In the genomic region with DNA sequence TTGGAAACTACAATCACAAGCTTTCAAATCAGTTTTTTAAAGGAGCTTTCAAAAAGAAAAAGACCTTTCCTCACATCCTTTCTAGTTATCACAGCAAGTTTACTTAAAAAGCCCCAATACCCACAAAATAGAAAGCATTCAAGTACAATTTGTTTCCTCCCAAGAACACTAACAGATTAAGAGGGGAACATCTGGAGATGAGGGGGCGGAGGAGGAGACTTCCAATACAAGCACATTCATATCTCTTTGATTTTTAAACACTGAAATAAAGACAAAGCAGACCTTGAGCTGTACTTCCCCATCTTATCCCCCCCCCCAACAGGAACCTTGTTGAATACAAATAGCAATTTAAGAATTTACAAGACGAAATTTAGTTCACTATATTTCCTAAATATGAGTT, we compare ENCODE assay signal across 8 cellular contexts. TPM values are rescaled to one million over a fixed set of nuclear protein-coding genes. Genes with fewer than 3 reads are reported as not detected.
DNase-seq lines count a peak whose midpoint lies in the region; ATAC-seq and TF ChIP-seq lines count a peak whose summit lies in the region.

No MANE protein-coding gene starts in this region.

- H3K27ac Mint-ChIP-seq in stimulated activated naive CD8-positive, alpha-beta T cell treated with anti-CD3 and anti-CD28 coated beads, Interleukin-15, Interleukin-2, amounts not matched to agents 100 ng/mL and 50 ng/mL, for 24 hours: peak overlapping the region; percentile 100

- WGBS in body of pancreas, 2 donors: 8 to 10% methylated on average over 2 of the region's 2 CpGs

- peak overlapping the region in 3 of 4 donors; percentile 98 to 100 (median 99) for H3K27ac ChIP-seq in body of pancreas

- TF ChIP-seq CTCF in body of pancreas (IDR thresholded peaks at IDR 0.05): no peak
- no peak for TF ChIP-seq CTCF in GM13976 (IDR thresholded peaks at IDR 0.05; ENCODE audit: borderline replicate concordance, control extremely low read depth, extremely low read depth, insufficient read depth, missing control alignments)

- H3K4me1 ChIP-seq in body of pancreas (peaks cover 58% of the 10 kb centered on the region), mononuclear cell (ENCODE audit: insufficient read depth, low read length) (peaks cover 63% of the 10 kb centered on the region)

- H3K27me3 Mint-ChIP-seq in stimulated activated naive CD8-positive, alpha-beta T cell treated with anti-CD3 and anti-CD28 coated beads, Interleukin-15, Interleukin-2, amounts not matched to agents 100 ng/mL and 50 ng/mL, for 24 hours: no peaks in the 10 kb centered on the region

- no peak for ATAC-seq in stimulated activated naive CD8-positive, alpha-beta T cell treated with anti-CD3 and anti-CD28 coated beads, Interleukin-15, Interleukin-2, amounts not matched to agents 100 U/mL and 50 U/mL, for 24 hours
- ATAC-seq in body of pancreas: no peak

- peaks cover 48% of the 10 kb centered on the region for H3K36me3 Mint-ChIP-seq in stimulated activated naive CD8-positive, alpha-beta T cell treated with anti-CD3 and anti-CD28 coated beads, Interleukin-15, Interleukin-2, amounts not matched to agents 100 ng/mL and 50 ng/mL, for 24 hours (ENCODE audit: low read depth)

- in situ Hi-C loops in GM13976 (cut with MboI; ENCODE audit: low sequenced_read_pairs, unreplicated experiment): no loop called here

- peak overlapping the region; percentile 99 for H3K4me3 Mint-ChIP-seq in stimulated activated naive CD8-positive, alpha-beta T cell treated with anti-CD3 and anti-CD28 coated beads, Interleukin-15, Interleukin-2, amounts not matched to agents 100 ng/mL and 50 ng/mL, for 24 hours

- DNase-seq in stimulated activated naive CD8-positive, alpha-beta T cell treated with anti-CD3 and anti-CD28 coated beads, Interleukin-15, Interleukin-2, amounts not matched to agents 100 U/mL and 50 U/mL, for 24 hours: no peak
- DNase-seq in body of pancreas: no peak
- no peak for DNase-seq in central memory CD4-positive, alpha-beta T cell
- DNase-seq in NCI-H524 treated with DMSO at 0.1 percent for 48 hours (lab: John Stamatoyannopoulos, UW): no peak
- DNase-seq in GM13976 (ENCODE audit: low spot score): no peak
- DNase-seq in midbrain (lab: John Stamatoyannopoulos, UW): no peak

- no peaks in the 10 kb centered on the region for H3K9me3 Mint-ChIP-seq in stimulated activated naive CD8-positive, alpha-beta T cell treated with anti-CD3 and anti-CD28 coated beads, Interleukin-15, Interleukin-2, amounts not matched to agents 100 ng/mL and 50 ng/mL, for 24 hours

- H3K4me1 Mint-ChIP-seq in stimulated activated naive CD8-positive, alpha-beta T cell treated with anti-CD3 and anti-CD28 coated beads, Interleukin-15, Interleukin-2, amounts not matched to agents 100 ng/mL and 50 ng/mL, for 24 hours (ENCODE audit: low read depth): peaks cover 53% of the 10 kb centered on the region

- H3K36me3 ChIP-seq in body of pancreas (replicated peaks in 1 of 2; ENCODE audit: insufficient read depth in 1 of 2, low read depth in 2 of 2): no peaks in the 10 kb centered on the region

- intact Hi-C loops in body of pancreas (cut with DNase I): no loop called here

- no peaks in the 10 kb centered on the region for H3K27me3 ChIP-seq in body of pancreas
- no peaks in the 10 kb centered on the region for H3K27me3 ChIP-seq in mononuclear cell (ENCODE audit: insufficient read depth, low read length)

- H3K4me3 ChIP-seq in body of pancreas: no peak overlapping the region
- peak overlapping the region; percentile 8 for H3K4me3 ChIP-seq in mononuclear cell (ENCODE audit: low read length)

- H3K9me3 ChIP-seq in body of pancreas (no peaks in the 10 kb centered on the region), mononuclear cell (ENCODE audit: low read depth, low read length) (no peaks in the 10 kb centered on the region)

- no peak for TF ChIP-seq POLR2A in body of pancreas (IDR thresholded peaks at IDR 0.05)

RNA-seq across cellular contexts. Expression of gene YWHAE, which starts 2.0 kb away (rescaled TPM):
- total RNA-seq in body of pancreas (100 to 1,000 TPM; 301 to 378 TPM), mononuclear cell (202 TPM)

RNA-seq across cellular contexts. Expression of gene CRK, which starts 58.0 kb away (rescaled TPM):
- total RNA-seq in body of pancreas: 10 to 100 TPM; 27.7 to 35.5 TPM
- total RNA-seq in mononuclear cell: 20.0 TPM
